Comparison of ENCODE assay signal across 1 cellular context in the genomic region with DNA sequence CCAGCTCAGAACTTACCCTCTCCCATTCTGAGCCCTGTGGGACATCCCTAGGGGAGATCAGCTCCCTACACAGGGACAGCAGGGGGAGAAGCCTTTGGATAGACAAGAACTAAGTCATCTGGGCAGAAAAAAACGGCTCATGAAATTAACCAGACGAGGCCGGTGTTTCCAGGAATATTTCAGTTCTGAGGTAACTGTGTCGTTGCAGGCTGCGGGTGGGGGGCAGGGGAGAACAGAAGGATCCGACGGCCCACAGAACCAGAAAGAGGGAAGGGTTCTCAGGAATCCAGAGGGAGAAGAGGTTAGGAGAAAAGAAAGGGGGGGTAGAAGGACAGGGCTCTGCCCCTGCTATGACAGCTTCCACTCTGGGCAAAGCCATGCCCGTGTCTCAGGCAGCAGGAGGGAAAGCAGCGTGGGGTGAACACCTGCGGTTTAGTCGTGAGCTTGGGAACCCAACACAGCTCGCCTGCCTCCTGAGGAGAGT.
TF ChIP-seq lines count a peak whose summit lies in the region.

No MANE protein-coding gene starts in this region.

TF ChIP-seq in IMR-90, 13 proteins besides CTCF, POLR2A, EP300 and RAD21:
- TF ChIP-seq NFE2L2 (IDR thresholded peaks at IDR 0.05; ENCODE audit: low read depth, low read length), result no peak
- TF ChIP-seq MAZ (IDR thresholded peaks at IDR 0.05; ENCODE audit: borderline replicate concordance, low read depth, low read length), result no peak
- TF ChIP-seq MXI1 (IDR thresholded peaks at IDR 0.05; ENCODE audit: borderline replicate concordance, low read depth, low read length), result no peak
- TF ChIP-seq, protein P1, sequence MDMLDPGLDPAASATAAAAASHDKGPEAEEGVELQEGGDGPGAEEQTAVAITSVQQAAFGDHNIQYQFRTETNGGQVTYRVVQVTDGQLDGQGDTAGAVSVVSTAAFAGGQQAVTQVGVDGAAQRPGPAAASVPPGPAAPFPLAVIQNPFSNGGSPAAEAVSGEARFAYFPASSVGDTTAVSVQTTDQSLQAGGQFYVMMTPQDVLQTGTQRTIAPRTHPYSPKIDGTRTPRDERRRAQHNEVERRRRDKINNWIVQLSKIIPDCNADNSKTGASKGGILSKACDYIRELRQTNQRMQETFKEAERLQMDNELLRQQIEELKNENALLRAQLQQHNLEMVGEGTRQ (IDR thresholded peaks at IDR 0.05; ENCODE audit: low read depth, low read length), result no peak
- TF ChIP-seq FOS (IDR thresholded peaks at IDR 0.05; ENCODE audit: low read depth, low read length), result no peak
- TF ChIP-seq SMC3 (IDR thresholded peaks at IDR 0.05; ENCODE audit: low read depth, low read length), result no peak
- no peak for TF ChIP-seq RFX5 (IDR thresholded peaks at IDR 0.05; ENCODE audit: low read depth, low read length)
- TF ChIP-seq MAFK (IDR thresholded peaks at IDR 0.05; ENCODE audit: low read depth, low read length), result no peak
- TF ChIP-seq CHD1 (IDR thresholded peaks at IDR 0.05; ENCODE audit: low read depth, low read length), result no peak
- no peak for TF ChIP-seq CEBPB (IDR thresholded peaks at IDR 0.05; ENCODE audit: low read depth, low read length)
- TF ChIP-seq, protein P2, sequence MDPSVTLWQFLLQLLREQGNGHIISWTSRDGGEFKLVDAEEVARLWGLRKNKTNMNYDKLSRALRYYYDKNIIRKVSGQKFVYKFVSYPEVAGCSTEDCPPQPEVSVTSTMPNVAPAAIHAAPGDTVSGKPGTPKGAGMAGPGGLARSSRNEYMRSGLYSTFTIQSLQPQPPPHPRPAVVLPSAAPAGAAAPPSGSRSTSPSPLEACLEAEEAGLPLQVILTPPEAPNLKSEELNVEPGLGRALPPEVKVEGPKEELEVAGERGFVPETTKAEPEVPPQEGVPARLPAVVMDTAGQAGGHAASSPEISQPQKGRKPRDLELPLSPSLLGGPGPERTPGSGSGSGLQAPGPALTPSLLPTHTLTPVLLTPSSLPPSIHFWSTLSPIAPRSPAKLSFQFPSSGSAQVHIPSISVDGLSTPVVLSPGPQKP (IDR thresholded peaks at IDR 0.05; ENCODE audit: borderline replicate concordance, low read depth, low read length), result no peak
- no peak for TF ChIP-seq BHLHE40 (IDR thresholded peaks at IDR 0.05; ENCODE audit: low read depth, low read length)
- TF ChIP-seq RCOR1 (IDR thresholded peaks at IDR 0.05; ENCODE audit: insufficient replicate concordance, low read length), result no peak
